8 cellular contexts compared by ENCODE assay signal in genomic region chr14:39268393-39268792, GRCh38. TPM values are rescaled to one million over a fixed set of nuclear protein-coding genes. Genes with fewer than 3 reads are reported as not detected.
DNase-seq lines count a peak whose midpoint lies in the region; ATAC-seq, FAIRE-seq and TF ChIP-seq lines count a peak whose summit lies in the region.

No MANE protein-coding gene starts in this region.

- H3K27me3 ChIP-seq in SJCRH30 = no peaks in the 10 kb centered on the region

- H3K4me3 ChIP-seq in SJCRH30 (peak overlapping the region; percentile 79), retinal pigment epithelial cell (ENCODE audit: low read length) (peak overlapping the region; percentile 87)

- FAIRE-seq in GM18507 (lab: Jason Lieb, UNC) = peak; percentile 55

- peaks cover 6% of the 10 kb centered on the region for H3K4me1 ChIP-seq in SJCRH30

- TF ChIP-seq CTCF in 22Rv1 (IDR thresholded peaks at IDR 0.05) (no peak), retinal pigment epithelial cell (conservative IDR thresholded peaks at IDR 0.05; ENCODE audit: low read depth, low read length) (no peak)

- H3K27ac ChIP-seq in 22Rv1 (peak overlapping the region; percentile 98), SJCRH30 (no peak overlapping the region)

- 0 out of 2 replicates have a peak, but pooled peaks cover 4% of the 10 kb centered on the region for H3K9me3 ChIP-seq in SJCRH30 (replicated peaks)

- ATAC-seq in HG02852 (IDR thresholded peaks at IDR 0.05; ENCODE audit: unreplicated experiment) (no peak), GM18511 (IDR thresholded peaks at IDR 0.05; ENCODE audit: unreplicated experiment) (no peak)

- TF ChIP-seq POLR2A in erythroblast (IDR thresholded peaks at IDR 0.05; ENCODE audit: low read length) = no peak

- DNase-seq in GM18507 (ENCODE audit: extremely low spot score, insufficient read length, low read depth) (no peak), SJCRH30 (peak in 1 of 2 experiments; percentile 39), erythroblast (lab: John Stamatoyannopoulos, UW) (peak; percentile 28 to 53), retinal pigment epithelial cell (ENCODE audit: low read depth) (peak; percentile 13), AG20443 (ENCODE audit: low spot score) (no peak)

- 0 out of 2 replicates have a peak, but pooled peaks cover 2% of the 10 kb centered on the region for H3K36me3 ChIP-seq in SJCRH30

RNA-seq across cellular contexts. Expression of gene MIA2, which starts 34.7 kb away (rescaled TPM):
- 16.4 and 20.5 TPM in 2 replicates for total RNA-seq in SJCRH30 (2014; rRNA removed; shearing (Covaris generic))

Comparison
In these comparisons a context has a peak if more than half of its experiments do, and no peak if none do; other contexts are left out.
1. DNase-seq: peak in erythroblast (2 of 2) and retinal pigment epithelial cell (single experiment); none in GM18507 (single experiment) and AG20443 (single experiment).